37 cellular contexts compared by ENCODE assay signal in genomic region chr16:17061326-17061725, GRCh38.
"Had no signal": no experiment of that assay in that cellular context is flagged by ENCODE, and none has a peak within 500 bp of the region (broad histone marks: within the 10 kb centered on the region; RNA-seq: fewer than 3 reads in every experiment).

No MANE protein-coding gene starts in this region.

- H3K36me3 Mint-ChIP-seq: activated naive CD4-positive, alpha-beta T cell treated with anti-CD3 and anti-CD28 coated beads, Interleukin-2, amount 50 U/mL, for 72 hours; activated naive CD8-positive, alpha-beta T cell treated with anti-CD3 and anti-CD28 coated beads, Interleukin-2, amount 10 ng/mL, durations not matched to agents 7 days and 5 days had no signal

- H3K4me1 ChIP-seq: adrenal gland, body of pancreas, breast epithelium had no signal

- H3K4me1 Mint-ChIP-seq: activated CD4-positive, alpha-beta T cell treated with anti-CD3 and anti-CD28 coated beads, Interleukin-2, amount 10 ng/mL, durations not matched to agents 24 days and 14 days; activated naive CD8-positive, alpha-beta T cell treated with anti-CD3 and anti-CD28 coated beads, Interleukin-2, amount 10 ng/mL, durations not matched to agents 7 days and 5 days; activated T-helper 17 cell treated with anti-CD3 and anti-CD28 coated beads, Interleukin-2, amount 50 U/mL, for 72 hours had no signal

- ATAC-seq: activated CD8-positive, alpha-beta T cell treated with anti-CD3 and anti-CD28 coated beads for 36 hours; activated naive CD4-positive, alpha-beta T cell treated with anti-CD3 and anti-CD28 coated beads, Interleukin-2, amount 50 U/mL, for 72 hours; activated T-cell treated with anti-CD3 and anti-CD28 coated beads, Interleukin-2, amount 50 U/mL, for 4 hours; activated T-cell treated with anti-CD3 and anti-CD28 coated beads, Interleukin-2, amount 50 U/mL, for 72 hours; activated T-helper 17 cell treated with anti-CD3 and anti-CD28 coated beads, Interleukin-2, amount 50 U/mL, for 72 hours; body of pancreas had no signal

- H3K27me3 ChIP-seq: adrenal gland, body of pancreas, brain microvascular endothelial cell, breast epithelium had no signal

- H3K27ac ChIP-seq: adrenal gland, body of pancreas, brain microvascular endothelial cell, breast epithelium, VCaP had no signal

- H3K27ac Mint-ChIP-seq: activated B cell treated with CpG ODN at 0.5 μM for 24 hours; activated CD4-positive, alpha-beta memory T cell treated with anti-CD3 and anti-CD28 coated beads for 36 hours; activated CD4-positive, alpha-beta T cell treated with anti-CD3 and anti-CD28 coated beads, Interleukin-2, amount 10 ng/mL, durations not matched to agents 24 days and 14 days; activated CD8-positive, alpha-beta T cell treated with anti-CD3 and anti-CD28 coated beads for 36 hours; activated naive CD4-positive, alpha-beta T cell treated with anti-CD3 and anti-CD28 coated beads for 36 hours; activated naive CD8-positive, alpha-beta T cell treated with anti-CD3 and anti-CD28 coated beads, Interleukin-2, amount 10 ng/mL, durations not matched to agents 7 days and 5 days; activated T-cell treated with anti-CD3 and anti-CD28 coated beads, Interleukin-2, amount 50 U/mL, for 72 hours; activated T-helper 1 cell treated with anti-CD3 and anti-CD28 coated beads, Interleukin-12 subunit alpha, Interleukin-12 subunit beta, Interleukin-2, Interleukin-4 antibody, amounts not matched to agents 30 ng/mL and 10 ng/mL and 1 ng/mL, durations not matched to agents 14 hours and 24 hours and 36 hours; activated T-helper 17 cell treated with anti-CD3 and anti-CD28 coated beads, Interleukin-2, amount 50 U/mL, for 72 hours; T-helper 1 cell treated with Interleukin-12 subunit alpha and Interleukin-12 subunit beta and Interleukin-4 antibody, amounts not matched to agents 30 μg/mL and 1 μg/mL, for 36 hours; T-helper 2 cell treated with Interferon-gamma antibody and Interleukin-4, amounts not matched to agents 5 μg/mL and 100 μg/mL, for 36 hours had no signal

- DNase-seq: activated B cell treated with CpG ODN at 0.5 μM for 24 hours; activated CD4-positive, alpha-beta memory T cell treated with anti-CD3 and anti-CD28 coated beads for 36 hours; activated CD4-positive, alpha-beta T cell treated with anti-CD3 and anti-CD28 coated beads for 4 hours; activated CD4-positive, alpha-beta T cell treated with anti-CD3 and anti-CD28 coated beads, Interleukin-2, amount 10 ng/mL, durations not matched to agents 24 days and 14 days; activated CD4-positive, alpha-beta T cell treated with anti-CD3 and anti-CD28 coated beads, Interleukin-2, amount 50 U/mL, for 1 hour; activated CD4-positive, alpha-beta T cell treated with anti-CD3 and anti-CD28 coated beads, Interleukin-2, amount 50 U/mL, for 4 hours; activated CD4-positive, CD25-positive, alpha-beta regulatory T cell treated with anti-CD3 and anti-CD28 coated beads, Interleukin-2, amount 50 U/mL, for 72 hours; activated CD8-positive, alpha-beta memory T cell treated with anti-CD3 and anti-CD28 coated beads, Interleukin-2, amount 50 U/mL, for 4 hours; activated CD8-positive, alpha-beta T cell treated with anti-CD3 and anti-CD28 coated beads for 36 hours; activated effector memory CD4-positive, alpha-beta T cell treated with anti-CD3 and anti-CD28 coated beads, Interleukin-2, amount 50 U/mL, for 16 hours; activated gamma-delta T cell treated with Interleukin-2 at 50 U/mL for 16 hours; activated naive CD4-positive, alpha-beta T cell; activated naive CD4-positive, alpha-beta T cell treated with anti-CD3 and anti-CD28 coated beads for 36 hours; activated naive CD8-positive, alpha-beta T cell treated with anti-CD3 and anti-CD28 coated beads, Interleukin-2, amount 10 ng/mL, durations not matched to agents 7 days and 5 days; activated T-cell treated with anti-CD3 and anti-CD28 coated beads for 4 hours; activated T-cell treated with anti-CD3 and anti-CD28 coated beads, Interleukin-2, amount 50 U/mL, for 1 hour; activated T-cell treated with anti-CD3 and anti-CD28 coated beads, Interleukin-2, amount 50 U/mL, for 4 hours; activated T-cell treated with anti-CD3 and anti-CD28 coated beads, Interleukin-2, amount 50 U/mL, for 72 hours; adrenal gland; amniotic stem cell; aorta; body of pancreas; brain microvascular endothelial cell; central memory CD4-positive, alpha-beta T cell; cerebellar nuclear complex; T-helper 1 cell; T-helper 2 cell; T-helper 9 cell had no signal

- H3K4me3 Mint-ChIP-seq: activated B cell treated with CpG ODN at 0.5 μM for 24 hours; activated CD4-positive, alpha-beta memory T cell treated with anti-CD3 and anti-CD28 coated beads for 36 hours; activated CD4-positive, alpha-beta T cell treated with anti-CD3 and anti-CD28 coated beads, Interleukin-2, amount 10 ng/mL, durations not matched to agents 24 days and 14 days; activated CD8-positive, alpha-beta T cell treated with anti-CD3 and anti-CD28 coated beads for 36 hours; activated naive CD4-positive, alpha-beta T cell treated with anti-CD3 and anti-CD28 coated beads for 36 hours; activated naive CD8-positive, alpha-beta T cell treated with anti-CD3 and anti-CD28 coated beads, Interleukin-2, amount 10 ng/mL, durations not matched to agents 7 days and 5 days; activated T-cell treated with anti-CD3 and anti-CD28 coated beads, Interleukin-2, amount 50 U/mL, for 4 hours; activated T-cell treated with anti-CD3 and anti-CD28 coated beads, Interleukin-2, amount 50 U/mL, for 72 hours; activated T-helper 1 cell treated with anti-CD3 and anti-CD28 coated beads, Interleukin-12 subunit alpha, Interleukin-12 subunit beta, Interleukin-2, Interleukin-4 antibody, amounts not matched to agents 30 ng/mL and 10 ng/mL and 1 ng/mL, durations not matched to agents 14 hours and 24 hours and 36 hours; activated T-helper 17 cell treated with anti-CD3 and anti-CD28 coated beads, Interleukin-2, amount 50 U/mL, for 72 hours; T-helper 1 cell treated with Interleukin-12 subunit alpha and Interleukin-12 subunit beta and Interleukin-4 antibody, amounts not matched to agents 30 μg/mL and 1 μg/mL, for 36 hours; T-helper 2 cell treated with Interferon-gamma antibody and Interleukin-4, amounts not matched to agents 5 μg/mL and 100 μg/mL, for 36 hours had no signal

- H3K9me3 ChIP-seq: adrenal gland had no signal

- H3K9me3 Mint-ChIP-seq: activated B cell treated with CpG ODN at 0.5 μM for 24 hours; activated CD4-positive, alpha-beta memory T cell treated with anti-CD3 and anti-CD28 coated beads for 36 hours; activated CD8-positive, alpha-beta T cell treated with anti-CD3 and anti-CD28 coated beads for 36 hours; activated naive CD4-positive, alpha-beta T cell treated with anti-CD3 and anti-CD28 coated beads for 36 hours; activated T-cell treated with anti-CD3 and anti-CD28 coated beads, Interleukin-2, amount 50 U/mL, for 4 hours; activated T-helper 17 cell treated with anti-CD3 and anti-CD28 coated beads, Interleukin-2, amount 50 U/mL, for 72 hours; T-helper 1 cell treated with Interleukin-12 subunit alpha and Interleukin-12 subunit beta and Interleukin-4 antibody, amounts not matched to agents 30 μg/mL and 1 μg/mL, for 36 hours; T-helper 2 cell treated with Interferon-gamma antibody and Interleukin-4, amounts not matched to agents 5 μg/mL and 100 μg/mL, for 36 hours had no signal

- FAIRE-seq: astrocyte, TTC549 had no signal

- H3K27me3 Mint-ChIP-seq: activated CD4-positive, alpha-beta memory T cell treated with anti-CD3 and anti-CD28 coated beads for 36 hours; activated CD4-positive, alpha-beta T cell treated with anti-CD3 and anti-CD28 coated beads, Interleukin-2, amount 10 ng/mL, durations not matched to agents 24 days and 14 days; activated CD8-positive, alpha-beta T cell treated with anti-CD3 and anti-CD28 coated beads for 36 hours; activated T-helper 17 cell treated with anti-CD3 and anti-CD28 coated beads, Interleukin-2, amount 50 U/mL, for 72 hours had no signal

- H3K4me3 ChIP-seq: adrenal gland, body of pancreas, breast epithelium had no signal

- H3K36me3 ChIP-seq: adrenal gland, brain microvascular endothelial cell, breast epithelium had no signal
